ENCODE assay signal across 8 cellular contexts in the genomic region with DNA sequence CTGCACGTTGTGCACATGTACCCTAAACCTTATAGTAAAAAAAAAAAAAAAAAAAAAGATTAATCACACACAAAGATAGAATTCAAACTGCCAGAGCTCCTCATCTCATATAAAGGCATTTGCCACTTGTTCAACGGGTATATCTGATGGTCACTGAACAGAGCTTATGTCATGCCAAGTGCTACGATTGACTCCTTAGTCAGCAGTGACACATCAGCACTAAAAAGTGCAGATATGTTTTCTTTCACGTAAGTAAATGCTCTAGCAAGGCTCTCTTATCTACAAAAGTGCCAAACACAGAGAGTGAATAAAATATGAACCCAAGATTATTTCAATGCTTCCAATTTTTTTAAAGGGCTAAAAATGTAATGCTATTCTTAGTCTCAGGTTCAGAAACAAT. TPM values are rescaled to one million over a fixed set of nuclear protein-coding genes. Genes with fewer than 3 reads are reported as not detected.
DNase-seq lines count a peak whose midpoint lies in the region; ATAC-seq, FAIRE-seq and TF ChIP-seq lines count a peak whose summit lies in the region.

No MANE protein-coding gene starts in this region.

- H4K20me1 ChIP-seq in HepG2 (ENCODE audit: insufficient read depth, low read length), result peaks cover 30% of the 10 kb centered on the region

- TF ChIP-seq RAD21 in HepG2 (CRISPR knock-in tag; IDR thresholded peaks at IDR 0.05), result no peak

- H3K27me3 ChIP-seq in brain microvascular endothelial cell (replicated peaks) (no peaks in the 10 kb centered on the region), HepG2 (ENCODE audit: control insufficient read depth in 1 of 2, insufficient read depth in 2 of 2, low read length in 2 of 2) (peaks cover 0 to 4% of the 10 kb centered on the region in 2 experiments; a peak in 1 of 5 replicates), tibial nerve (no peaks in the 10 kb centered on the region)

- H3K4me1 ChIP-seq in HepG2 (ENCODE audit: insufficient read depth, low read length) (peaks cover 53% of the 10 kb centered on the region), tibial nerve (peaks cover 0 to 36% (median 12%) of the 10 kb centered on the region in 4 donors)

- TF ChIP-seq CTCF in brain microvascular endothelial cell (IDR thresholded peaks at IDR 0.05; ENCODE audit: low read depth, low read length, missing control alignments), result no peak
- no peak for TF ChIP-seq CTCF in HepG2 (CRISPR knock-in tag; IDR thresholded peaks at IDR 0.05)
- TF ChIP-seq CTCF in tibial nerve (IDR thresholded peaks at IDR 0.05), result no peak

- H2AFZ ChIP-seq in HepG2 (ENCODE audit: low read length), result no peak overlapping the region

- WGBS in HepG2 (ENCODE audit: low lambda C conversion rate), result 4% methylated on average over 4 of the region's 4 CpGs
- 2 to 13% methylated on average over 4 of the region's 4 CpGs for WGBS in tibial nerve, 2 donors

- H3K4me3 ChIP-seq in GM08714 (ENCODE audit: low read length) (peak overlapping the region; percentile 96; the same call in 1 of the 2 replicates), brain microvascular endothelial cell (ENCODE audit: low read depth, low read length) (peak overlapping the region; percentile 99), HepG2 (replicated peaks in 1 of 3; ENCODE audit: insufficient read depth in 1 of 3, low read depth in 2 of 3, low read length in 3 of 3) (peak overlapping the region; percentile 97 to 100 (median 98); a peak in 5 of 6 replicates), tibial nerve (peak overlapping the region in 3 of 4 donors; percentile 83 to 90 (median 88))

- intact Hi-C loops in HepG2 (cut with micrococcal nuclease; ENCODE audit: unreplicated experiment), result loop anchor here (2.0 kb wide), 1 partner anchor 45 kb away; no protein-coding TSS in a partner anchor
- intact Hi-C loops in head of caudate nucleus (cut with DNase I), result no loop called here
- intact Hi-C loops in posterior cingulate gyrus (cut with DNase I), result no loop called here

- POLR2A ChIA-PET in HepG2 (lab: Yijun Ruan, JAX), result interaction anchor here (0.7 to 0.9 kb wide), 2 partner anchors 12 to 16 kb away, joined by 3 to 6 read pairs; no protein-coding TSS in a partner anchor

- no peak for ATAC-seq in HepG2

- no peaks in the 10 kb centered on the region for H3K9me3 ChIP-seq in HepG2 (ENCODE audit: low read length)
- H3K9me3 ChIP-seq in tibial nerve, result no peaks in the 10 kb centered on the region

- TF ChIP-seq EP300 in HepG2 (IDR thresholded peaks at IDR 0.05; ENCODE audit: low read depth in 2 of 2, low read length in 2 of 2), result no peak
- TF ChIP-seq EP300 in HepG2 (CRISPR knock-in tag; IDR thresholded peaks at IDR 0.05; ENCODE audit: borderline replicate concordance), result no peak
- no peak for TF ChIP-seq EP300 in tibial nerve (IDR thresholded peaks at IDR 0.05)

- peak overlapping the region; percentile 80 for H3K4me2 ChIP-seq in HepG2 (ENCODE audit: low read depth, low read length)

- peaks cover 23% of the 10 kb centered on the region for H3K36me3 ChIP-seq in brain microvascular endothelial cell (replicated peaks)
- peaks cover 1 to 29% of the 10 kb centered on the region in 2 experiments for H3K36me3 ChIP-seq in HepG2 (replicated peaks in 1 of 2; ENCODE audit: control insufficient read depth in 1 of 2, insufficient read depth in 2 of 2, low read length in 2 of 2)
- peaks cover 0 to 25% (median 0%) of the 10 kb centered on the region in 3 donors for H3K36me3 ChIP-seq in tibial nerve

- H3K9ac ChIP-seq in HepG2 (ENCODE audit: insufficient read depth, low read depth, low read length), result peak overlapping the region; percentile 100

- H3K27ac ChIP-seq in brain microvascular endothelial cell (peak overlapping the region; percentile 90), HepG2 (ENCODE audit: extremely low read length, insufficient read depth, low read length) (peak overlapping the region; percentile 98), tibial nerve (peak overlapping the region in 3 of 4 donors; percentile 89 to 93 (median 90))

- peaks cover 44% of the 10 kb centered on the region for H3K79me2 ChIP-seq in HepG2 (ENCODE audit: insufficient read depth, low read length)

- TF ChIP-seq POLR2A in HepG2 (IDR thresholded peaks at IDR 0.05; ENCODE audit: insufficient read depth in 1 of 2, low read depth in 2 of 2, low read length in 2 of 2) (no peak; a peak in 1 of 4 replicates), tibial nerve (IDR thresholded peaks at IDR 0.05) (no peak)

- DNase-seq in NAMALWA (ENCODE audit: low spot score) (peak; percentile 56), brain microvascular endothelial cell (peak; percentile 77), HepG2 (ENCODE audit: low spot score) (peak; percentile 47), tibial nerve (ENCODE audit: low spot score in 2 of 2) (no peak), NCI-H2171 treated with DMSO at 0.1 percent for 48 hours (lab: John Stamatoyannopoulos, UW) (no peak), head of caudate nucleus (no peak), posterior cingulate gyrus (no peak)

- CTCF ChIA-PET in HepG2 (lab: Yijun Ruan, JAX; ENCODE audit: low intra/inter-chr PET ratio, low total read pairs), result no interaction called here

- no peak for FAIRE-seq in HepG2 (lab: Jason Lieb, UNC)

- in situ Hi-C loops in brain microvascular endothelial cell (cut with HindIII; ENCODE audit: low pct_ligation_motif_present, low sequenced_read_pairs), result no loop called here
- in situ Hi-C loops in HepG2 (cut with HindIII; ENCODE audit: extremely low pct_ligation_motif_present, low pct_unique_long_range_greater_than_20kb), result no loop called here

- TSS peak; percentile 54 for BruUV-seq in HepG2 (replicated peaks; lab: Mats Ljungman, UMichigan)

TF ChIP-seq in HepG2, 621 proteins besides CTCF, POLR2A, EP300 and RAD21 (continues in another document):
- TF ChIP-seq SAP130 (CRISPR knock-in tag; IDR thresholded peaks at IDR 0.05; ENCODE audit: low read depth) (peak; percentile 32), CBX1 (IDR thresholded peaks at IDR 0.05; ENCODE audit: low read depth) (no peak), MBNL3 (CRISPR knock-in tag; conservative IDR thresholded peaks at IDR 0.05) (no peak), ZNF253 (CRISPR knock-in tag; IDR thresholded peaks at IDR 0.05; ENCODE audit: borderline replicate concordance) (no peak), ZNF501 (CRISPR knock-in tag; IDR thresholded peaks at IDR 0.05) (no peak), KDM5B (CRISPR knock-in tag; IDR thresholded peaks at IDR 0.05; ENCODE audit: borderline replicate concordance) (no peak), MAFG (CRISPR knock-in tag; IDR thresholded peaks at IDR 0.05) (0 out of 2 replicates have a peak, but pooled peaks have one; percentile 26), FOXA1 (IDR thresholded peaks at IDR 0.05) (no peak), FOXA1 (CRISPR knock-in tag; IDR thresholded peaks at IDR 0.05) (no peak)

RNA-seq across cellular contexts. Expression of gene LMAN1, which starts 1.1 kb away (rescaled TPM):
- 79.1 and 131 TPM in 2 replicates for total RNA-seq in HepG2 (2016; rRNA removed; fragmentation: Illumina TruSeq; extraction: Trizol)
- total RNA-seq in HepG2 (2016; cell fraction: cytosol; rRNA removed; fragmentation: Illumina TruSeq; extraction: Trizol; ENCODE audit: low read depth), result 8.9 and 10.1 TPM in 2 replicates
- total RNA-seq in HepG2 (2016; cell fraction: insoluble cytoplasmic fraction; rRNA removed; fragmentation: Illumina TruSeq; extraction: Trizol), result 73.2 and 133 TPM in 2 replicates
- 25.0 and 32.8 TPM in 2 replicates for total RNA-seq in HepG2 (2016; cell fraction: membrane; rRNA removed; fragmentation: Illumina TruSeq; extraction: Trizol)
- total RNA-seq in HepG2 (2016; cell fraction: nucleus; rRNA removed; fragmentation: Illumina TruSeq; extraction: Trizol), result 193 and 214 TPM in 2 replicates
- polyA plus RNA-seq in HepG2 (2011; rRNA removed), result 88.3 and 127 TPM in 2 replicates
- polyA plus RNA-seq in HepG2 (2011; cell fraction: cytosol; rRNA removed), result 86.7 and 99.4 TPM in 2 replicates
- polyA plus RNA-seq in HepG2 (2011; cell fraction: nucleus; rRNA removed), result 46.5 and 52.3 TPM in 2 replicates
- polyA plus RNA-seq in HepG2 (2012), result 118 and 152 TPM in 2 replicates
- polyA plus RNA-seq in HepG2 (2016; cell fraction: cytosol; fragmentation: Illumina TruSeq; extraction: Trizol; ENCODE audit: low read depth), result 3.9 and 4.3 TPM in 2 replicates
- 55.3 and 62.3 TPM in 2 replicates for polyA plus RNA-seq in HepG2 (2016; cell fraction: insoluble cytoplasmic fraction; fragmentation: Illumina TruSeq; extraction: Trizol; ENCODE audit: low read depth)
- 10.9 and 14.2 TPM in 2 replicates for polyA plus RNA-seq in HepG2 (2016; cell fraction: membrane; fragmentation: Illumina TruSeq; extraction: Trizol; ENCODE audit: low read depth)
- 172 and 173 TPM in 2 replicates for polyA plus RNA-seq in HepG2 (2016; cell fraction: nucleus; fragmentation: Illumina TruSeq; extraction: Trizol; ENCODE audit: insufficient read depth, low read depth)
- polyA minus RNA-seq in HepG2 (2011; rRNA and poly(A)+ RNA removed; ENCODE audit: low replicate concordance), result 37.2 and 147 TPM in 2 replicates
- 193 and 200 TPM in 2 replicates for polyA minus RNA-seq in HepG2 (2011; cell fraction: cytosol; rRNA and poly(A)+ RNA removed)
- polyA minus RNA-seq in HepG2 (2011; cell fraction: nucleus; rRNA and poly(A)+ RNA removed), result 204 and 223 TPM in 2 replicates
- total RNA-seq in tibial nerve, result 10 to 100 TPM; 61.5 to 83.7 (median 69.8) TPM

RNA-seq across cellular contexts. Expression of gene CPLX4, which starts 39.5 kb away (rescaled TPM):
- total RNA-seq in HepG2 (2016; rRNA removed; fragmentation: Illumina TruSeq; extraction: Trizol) (not detected in 2 replicates), tibial nerve (not detected)
- total RNA-seq in HepG2 (2016; cell fraction: cytosol; rRNA removed; fragmentation: Illumina TruSeq; extraction: Trizol; ENCODE audit: low read depth), result not detected in 2 replicates
- not detected in 2 replicates for total RNA-seq in HepG2 (2016; cell fraction: insoluble cytoplasmic fraction; rRNA removed; fragmentation: Illumina TruSeq; extraction: Trizol)
- total RNA-seq in HepG2 (2016; cell fraction: membrane; rRNA removed; fragmentation: Illumina TruSeq; extraction: Trizol), result not detected in 2 replicates
- not detected in 2 replicates for total RNA-seq in HepG2 (2016; cell fraction: nucleus; rRNA removed; fragmentation: Illumina TruSeq; extraction: Trizol)
- polyA plus RNA-seq in HepG2 (2011; rRNA removed), result not detected in 2 replicates
- polyA plus RNA-seq in HepG2 (2011; cell fraction: cytosol; rRNA removed), result not detected in 2 replicates
- not detected in 2 replicates for polyA plus RNA-seq in HepG2 (2011; cell fraction: nucleus; rRNA removed)
- polyA plus RNA-seq in HepG2 (2012), result 0.08 TPM in 1 of 2 replicates, not detected in the other
- polyA plus RNA-seq in HepG2 (2016; cell fraction: cytosol; fragmentation: Illumina TruSeq; extraction: Trizol; ENCODE audit: low read depth), result not detected in 2 replicates
- not detected in 2 replicates for polyA plus RNA-seq in HepG2 (2016; cell fraction: insoluble cytoplasmic fraction; fragmentation: Illumina TruSeq; extraction: Trizol; ENCODE audit: low read depth)
- not detected in 2 replicates for polyA plus RNA-seq in HepG2 (2016; cell fraction: membrane; fragmentation: Illumina TruSeq; extraction: Trizol; ENCODE audit: low read depth)
- polyA plus RNA-seq in HepG2 (2016; cell fraction: nucleus; fragmentation: Illumina TruSeq; extraction: Trizol; ENCODE audit: insufficient read depth, low read depth), result not detected in 2 replicates
- polyA minus RNA-seq in HepG2 (2011; rRNA and poly(A)+ RNA removed; ENCODE audit: low replicate concordance), result not detected in 2 replicates
- polyA minus RNA-seq in HepG2 (2011; cell fraction: cytosol; rRNA and poly(A)+ RNA removed), result not detected in 2 replicates
- polyA minus RNA-seq in HepG2 (2011; cell fraction: nucleus; rRNA and poly(A)+ RNA removed), result not detected in 2 replicates

Comparison
In these comparisons a context has a peak if more than half of its experiments do, and no peak if none do; other contexts are left out.
1. DNase-seq: peak in NAMALWA (single experiment), brain microvascular endothelial cell (single experiment) and HepG2 (single experiment); none in tibial nerve (0 of 2), NCI-H2171 treated with DMSO at 0.1 percent for 48 hours (single experiment), head of caudate nucleus (0 of 42) and posterior cingulate gyrus (0 of 10).
2. Peak in every context shown above with its lines, with median percentiles within 50 percentile points of each other: H3K4me3 ChIP-seq and H3K27ac ChIP-seq.